In genomic region chr10:63132651-63133055, GRCh38 we compare ENCODE assay signal across 1 cellular context.
A peak's percentile ranks its signal among the peaks of the same experiment; 100 is the strongest.
TF ChIP-seq lines count a peak whose summit lies in the region.

No MANE protein-coding gene starts in this region.

TF ChIP-seq in HEK293, 187 proteins besides CTCF, POLR2A, EP300 and RAD21 (continued from another document):
- peak; percentile 97; the same call in 1 of the 2 replicates for TF ChIP-seq ZNF518A (tag by site-specific recombination; conservative IDR thresholded peaks at IDR 0.05; ENCODE audit: low read depth)
- TF ChIP-seq ZFP69B (tag by site-specific recombination; IDR thresholded peaks at IDR 0.05), result no peak
- TF ChIP-seq YY2 (tag by site-specific recombination; IDR thresholded peaks at IDR 0.05), result 0 out of 2 replicates have a peak, but pooled peaks have one; percentile 21
- TF ChIP-seq ZNF843 (tag by site-specific recombination; IDR thresholded peaks at IDR 0.05), result peak; percentile 41; the same call in 1 of the 2 replicates
- peak; percentile 49 for TF ChIP-seq ZNF558 (tag by site-specific recombination; IDR thresholded peaks at IDR 0.05)
- peak; percentile 78 for TF ChIP-seq ZNF335 (tag by site-specific recombination; conservative IDR thresholded peaks at IDR 0.05)
- no peak for TF ChIP-seq ZNF791 (tag by site-specific recombination; IDR thresholded peaks at IDR 0.05)
- TF ChIP-seq, protein P1, sequence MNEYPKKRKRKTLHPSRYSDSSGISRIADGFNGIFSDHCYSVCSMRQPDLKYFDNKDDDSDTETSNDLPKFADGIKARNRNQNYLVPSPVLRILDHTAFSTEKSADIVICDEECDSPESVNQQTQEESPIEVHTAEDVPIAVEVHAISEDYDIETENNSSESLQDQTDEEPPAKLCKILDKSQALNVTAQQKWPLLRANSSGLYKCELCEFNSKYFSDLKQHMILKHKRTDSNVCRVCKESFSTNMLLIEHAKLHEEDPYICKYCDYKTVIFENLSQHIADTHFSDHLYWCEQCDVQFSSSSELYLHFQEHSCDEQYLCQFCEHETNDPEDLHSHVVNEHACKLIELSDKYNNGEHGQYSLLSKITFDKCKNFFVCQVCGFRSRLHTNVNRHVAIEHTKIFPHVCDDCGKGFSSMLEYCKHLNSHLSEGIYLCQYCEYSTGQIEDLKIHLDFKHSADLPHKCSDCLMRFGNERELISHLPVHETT (tag by site-specific recombination; IDR thresholded peaks at IDR 0.05), result no peak
- peak; percentile 65; the same call in 1 of the 2 replicates for TF ChIP-seq ZNF24 (tag by site-specific recombination; IDR thresholded peaks at IDR 0.05)
- TF ChIP-seq, protein P2, sequence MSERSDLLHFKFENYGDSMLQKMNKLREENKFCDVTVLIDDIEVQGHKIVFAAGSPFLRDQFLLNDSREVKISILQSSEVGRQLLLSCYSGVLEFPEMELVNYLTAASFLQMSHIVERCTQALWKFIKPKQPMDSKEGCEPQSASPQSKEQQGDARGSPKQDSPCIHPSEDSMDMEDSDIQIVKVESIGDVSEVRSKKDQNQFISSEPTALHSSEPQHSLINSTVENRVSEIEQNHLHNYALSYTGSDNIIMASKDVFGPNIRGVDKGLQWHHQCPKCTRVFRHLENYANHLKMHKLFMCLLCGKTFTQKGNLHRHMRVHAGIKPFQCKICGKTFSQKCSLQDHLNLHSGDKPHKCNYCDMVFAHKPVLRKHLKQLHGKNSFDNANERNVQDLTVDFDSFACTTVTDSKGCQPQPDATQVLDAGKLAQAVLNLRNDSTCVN (tag by site-specific recombination; optimal IDR thresholded peaks at IDR 0.05), result no peak
